ENCODE assay signal across 8 cellular contexts in the genomic region with DNA sequence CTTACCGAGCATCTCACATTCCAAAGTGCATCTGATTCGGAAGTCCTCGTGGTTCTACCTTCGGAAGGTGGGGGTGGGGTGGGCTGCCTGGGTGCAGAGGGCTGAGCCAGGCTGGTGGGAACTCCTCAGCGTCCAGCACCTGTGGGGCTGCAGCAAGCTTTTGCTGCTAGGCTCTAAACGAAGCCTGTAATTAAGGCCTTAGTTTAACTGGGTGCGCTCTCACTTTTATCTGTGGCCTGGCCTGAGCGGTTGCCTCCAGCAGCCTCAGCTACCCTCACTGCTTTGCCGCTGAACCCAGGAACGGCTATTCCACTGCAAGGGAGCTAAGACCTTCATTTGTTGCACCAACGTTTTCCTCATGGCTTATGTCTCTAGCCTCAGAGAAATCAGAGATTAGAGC. TPM values are rescaled to one million over a fixed set of nuclear protein-coding genes. Genes with fewer than 3 reads are reported as not detected.
A peak's percentile ranks its signal among the peaks of the same experiment; 100 is the strongest.
DNase-seq lines count a peak whose midpoint lies in the region; ATAC-seq and TF ChIP-seq lines count a peak whose summit lies in the region.

No MANE protein-coding gene starts in this region.

- no peak for TF ChIP-seq RAD21 in SK-N-SH (IDR thresholded peaks at IDR 0.05; ENCODE audit: low read length)

- peaks cover 0 to 12% of the 10 kb centered on the region in 2 experiments; a peak in 1 of 4 replicates for H3K4me1 ChIP-seq in SK-N-SH (ENCODE audit: control insufficient read depth in 1 of 2, insufficient read depth in 2 of 2, low read depth in 1 of 2, low read length in 1 of 2)
- peaks cover 20% of the 10 kb centered on the region for H3K4me1 ChIP-seq in adipocyte (ENCODE audit: control insufficient read depth, insufficient read depth, low read length)
- peaks cover 0 to 31% (median 20%) of the 10 kb centered on the region in 5 donors for H3K4me1 ChIP-seq in subcutaneous abdominal adipose tissue (ENCODE audit: control insufficient read depth in 5 of 5, insufficient read depth in 5 of 5, low read length in 5 of 5)

- H3K9ac ChIP-seq in SK-N-SH = peak overlapping the region; percentile 75
- H3K9ac ChIP-seq in adipocyte (ENCODE audit: low read length) = peak overlapping the region; percentile 93
- peak overlapping the region in 4 of 5 donors; percentile 74 to 90 (median 83) for H3K9ac ChIP-seq in subcutaneous abdominal adipose tissue (ENCODE audit: low read length in 5 of 5)

- H3K36me3 ChIP-seq in SK-N-SH (replicated peaks in 1 of 2; ENCODE audit: control insufficient read depth in 1 of 2, insufficient read depth in 2 of 2, low read length in 1 of 2) = no peaks in the 10 kb centered on the region
- H3K36me3 ChIP-seq in adipocyte (ENCODE audit: control insufficient read depth, insufficient read depth, low read length, severe bottlenecking) = no peaks in the 10 kb centered on the region
- no peaks in the 10 kb centered on the region for H3K36me3 ChIP-seq in subcutaneous abdominal adipose tissue (ENCODE audit: control insufficient read depth in 5 of 5, insufficient read depth in 5 of 5, low read length in 5 of 5)

- no peaks in the 10 kb centered on the region for H3K9me3 ChIP-seq in SK-N-SH
- no peaks in the 10 kb centered on the region for H3K9me3 ChIP-seq in adipocyte (ENCODE audit: control insufficient read depth, low read length)
- no peaks in the 10 kb centered on the region for H3K9me3 ChIP-seq in subcutaneous abdominal adipose tissue (ENCODE audit: control insufficient read depth in 5 of 5, low read length in 5 of 5)

- peak overlapping the region; percentile 96 for H2AFZ ChIP-seq in SK-N-SH (ENCODE audit: low read depth)

- H3K27ac ChIP-seq in SK-N-SH (ENCODE audit: low read depth in 2 of 2, low read length in 1 of 2) (peak overlapping the region in 1 of 2 experiments; percentile 32; a peak in 1 of 4 replicates), subcutaneous abdominal adipose tissue (ENCODE audit: low read depth, low read length) (peak overlapping the region; percentile 88)

- ATAC-seq in SK-N-SH treated with all-trans-retinoic acid at 6 μM for 48 hours (no peak; the same call in 2 of the 3 replicates), left lobe of liver (peak; percentile 4), HG03095 (IDR thresholded peaks at IDR 0.05; ENCODE audit: unreplicated experiment) (no peak), HG03432 (IDR thresholded peaks at IDR 0.05; ENCODE audit: unreplicated experiment) (no peak), GM19455 (IDR thresholded peaks at IDR 0.05; ENCODE audit: unreplicated experiment) (no peak)

- CTCF ChIA-PET in SK-N-SH (lab: Yijun Ruan, JAX) = interaction anchor here (0.6 to 14.0 kb wide), 54 partner anchors 8 to 1701 kb away, joined by 3 to 304 read pairs (median 4); partner anchors contain the start of genes EHBP1, PAPOLG and TMEM17

- H3K4me3 ChIP-seq in SK-N-SH (ENCODE audit: low read depth in 2 of 2, low read length in 1 of 2) = peak overlapping the region in 1 of 2 experiments; percentile 58; a peak in 2 of 4 replicates
- peak overlapping the region; percentile 84 for H3K4me3 ChIP-seq in adipocyte (ENCODE audit: low read length)
- peak overlapping the region; percentile 70 to 82 (median 79) for H3K4me3 ChIP-seq in subcutaneous abdominal adipose tissue (ENCODE audit: low read depth in 1 of 5, low read length in 5 of 5)

- TF ChIP-seq CTCF in SK-N-SH (IDR thresholded peaks at IDR 0.05) = no peak

- DNase-seq in SK-N-SH (no peak), adipocyte (ENCODE audit: low read depth) (no peak), left lobe of liver (ENCODE audit: low spot score) (no peak)

- H3K27me3 ChIP-seq in SK-N-SH (ENCODE audit: insufficient read depth) = no peaks in the 10 kb centered on the region
- no peaks in the 10 kb centered on the region for H3K27me3 ChIP-seq in adipocyte (replicated peaks; ENCODE audit: control insufficient read depth, insufficient read depth, low read length)
- no peaks in the 10 kb centered on the region for H3K27me3 ChIP-seq in subcutaneous abdominal adipose tissue (ENCODE audit: control insufficient read depth in 5 of 5, insufficient read depth in 4 of 5, low read length in 5 of 5)

- POLR2A ChIA-PET in SK-N-SH (lab: Yijun Ruan, JAX) = interaction anchor here (0.7 to 1.8 kb wide), 2 partner anchors 48 to 318 kb away, joined by 4 read pairs; partner anchors contain the start of gene TMEM17

- no peak for TF ChIP-seq EP300 in SK-N-SH (IDR thresholded peaks at IDR 0.05; ENCODE audit: borderline replicate concordance in 1 of 2, low read depth in 1 of 2, low read length in 1 of 2)

- H4K20me1 ChIP-seq in SK-N-SH (ENCODE audit: insufficient read depth) = no peaks in the 10 kb centered on the region

- H3K9me2 ChIP-seq in SK-N-SH = no peaks in the 10 kb centered on the region

- no peaks in the 10 kb centered on the region for H3F3A ChIP-seq in SK-N-SH (replicated peaks; ENCODE audit: insufficient read depth)

- WGBS in SK-N-SH (ENCODE audit: low lambda C conversion rate) = 77% methylated on average over 11 of the region's 11 CpGs

- peak overlapping the region; percentile 79; the same call in 1 of the 2 replicates for H3K4me2 ChIP-seq in SK-N-SH

- H3K79me2 ChIP-seq in SK-N-SH (ENCODE audit: insufficient read depth) = no peaks in the 10 kb centered on the region

TF ChIP-seq in SK-N-SH, 30 proteins besides CTCF, POLR2A, EP300 and RAD21 (continues in another document):
- TF ChIP-seq RCOR1 (IDR thresholded peaks at IDR 0.05; ENCODE audit: low read length) = no peak
- no peak for TF ChIP-seq POLR2AphosphoS5 (IDR thresholded peaks at IDR 0.05; ENCODE audit: low read depth, low read length)
- no peak for TF ChIP-seq TAF1 (IDR thresholded peaks at IDR 0.05; ENCODE audit: borderline replicate concordance, low read depth, low read length)
- TF ChIP-seq MXI1 (IDR thresholded peaks at IDR 0.05; ENCODE audit: low read depth, low read length) = no peak
- no peak for TF ChIP-seq SIN3A (IDR thresholded peaks at IDR 0.05; ENCODE audit: borderline replicate concordance, low read depth, low read length)
- TF ChIP-seq PBX3 (IDR thresholded peaks at IDR 0.05) = no peak

TF ChIP-seq in SK-N-SH treated with all-trans-retinoic acid at 6 μM for 48 hours, 23 proteins besides CTCF, POLR2A, EP300 and RAD21:
- TF ChIP-seq TOX (CRISPR knock-in tag; IDR thresholded peaks at IDR 0.05; ENCODE audit: borderline replicate concordance) (no peak), ZC3H10 (CRISPR knock-in tag; IDR thresholded peaks at IDR 0.05) (no peak), TCF4 (CRISPR knock-in tag; IDR thresholded peaks at IDR 0.05; ENCODE audit: borderline replicate concordance) (no peak), GLIS3 (CRISPR knock-in tag; IDR thresholded peaks at IDR 0.05) (no peak), ISL1 (CRISPR knock-in tag; IDR thresholded peaks at IDR 0.05) (no peak)

RNA-seq across cellular contexts. Expression of gene TMEM17, which starts 48.4 kb away (rescaled TPM):
- polyA plus RNA-seq in SK-N-SH (2012; rRNA removed) = 5.5 and 8.6 TPM in 2 replicates
- polyA plus RNA-seq in SK-N-SH (2012; cell fraction: cytosol; rRNA removed) = 8.2 and 9.5 TPM in 2 replicates
- polyA plus RNA-seq in SK-N-SH (2012; cell fraction: nucleus; rRNA removed) = 3.7 and 8.5 TPM in 2 replicates
- total RNA-seq in left lobe of liver = 0.50 TPM
